ENCODE assay signal across 1 cellular context in the genomic region with DNA sequence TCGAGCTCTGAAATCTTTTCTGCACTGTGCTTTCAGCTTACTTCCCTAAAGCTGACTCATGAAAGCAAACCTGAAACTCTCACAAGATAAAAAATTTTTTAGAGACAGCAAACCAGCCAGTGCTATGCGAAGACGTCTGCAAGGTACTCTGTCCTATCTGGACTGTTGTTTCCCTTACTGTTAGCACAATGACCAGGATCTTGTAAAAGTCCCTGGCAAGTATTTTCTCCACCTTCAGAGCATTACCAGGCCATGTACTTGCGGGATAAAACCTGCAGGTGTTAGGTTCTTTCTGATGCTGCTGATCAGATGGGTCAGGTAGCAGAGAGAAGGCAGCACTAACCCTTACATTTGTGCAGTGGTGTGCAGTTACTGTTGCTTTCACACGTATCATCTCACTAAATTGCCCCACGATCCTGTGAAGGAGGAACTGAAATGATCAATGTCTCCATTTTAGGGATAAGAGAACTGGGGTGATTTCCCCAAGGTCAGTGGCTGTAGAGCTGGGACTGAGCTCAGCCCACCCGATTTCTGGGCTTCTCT.
TF ChIP-seq lines count a peak whose summit lies in the region.

No MANE protein-coding gene starts in this region.

TF ChIP-seq in IMR-90, 13 proteins besides CTCF, POLR2A, EP300 and RAD21 (continued from another document):
- TF ChIP-seq MAFK (IDR thresholded peaks at IDR 0.05; ENCODE audit: low read depth, low read length) (no peak), ELK1 (IDR thresholded peaks at IDR 0.05; ENCODE audit: borderline replicate concordance, low read depth, low read length) (no peak), NFE2L2 (IDR thresholded peaks at IDR 0.05; ENCODE audit: low read depth, low read length) (no peak), SMC3 (IDR thresholded peaks at IDR 0.05; ENCODE audit: low read depth, low read length) (no peak), FOS (IDR thresholded peaks at IDR 0.05; ENCODE audit: low read depth, low read length) (no peak), RFX5 (IDR thresholded peaks at IDR 0.05; ENCODE audit: low read depth, low read length) (no peak), CHD1 (IDR thresholded peaks at IDR 0.05; ENCODE audit: low read depth, low read length) (no peak), MAZ (IDR thresholded peaks at IDR 0.05; ENCODE audit: borderline replicate concordance, low read depth, low read length) (no peak)
